Comparison of ENCODE assay signal across 14 cellular contexts in the genomic region with DNA sequence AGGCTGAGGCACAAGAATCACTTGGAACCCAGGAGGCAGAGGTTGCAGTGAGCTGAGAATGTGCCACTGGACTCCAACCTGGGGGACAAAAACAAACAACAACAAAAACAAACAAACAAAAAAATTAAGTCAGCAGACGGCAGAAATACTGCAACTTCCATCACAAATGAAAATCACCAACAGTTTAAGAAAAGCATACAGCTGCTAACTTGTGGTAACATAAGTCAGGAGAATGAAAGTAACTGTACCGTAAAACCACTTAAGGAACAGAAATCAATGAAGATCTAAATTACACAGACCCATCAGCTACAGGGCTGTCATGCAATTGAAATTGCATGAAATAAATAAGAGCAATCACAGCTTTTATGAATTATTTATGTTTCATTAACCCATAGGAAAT. TPM values are rescaled to one million over a fixed set of nuclear protein-coding genes. Genes with fewer than 3 reads are reported as not detected.
A peak's percentile ranks its signal among the peaks of the same experiment; 100 is the strongest.
DNase-seq lines count a peak whose midpoint lies in the region; ATAC-seq, FAIRE-seq and TF ChIP-seq lines count a peak whose summit lies in the region.
"Had no signal": no experiment of that assay in that cellular context is flagged by ENCODE, and none has a peak within 500 bp of the region (broad histone marks: within the 10 kb centered on the region; RNA-seq: fewer than 3 reads in every experiment).

No MANE protein-coding gene starts in this region.

- ATAC-seq in CD4-positive, alpha-beta T cell (ENCODE audit: poor library complexity) = no peak
- ATAC-seq in GM19025 (IDR thresholded peaks at IDR 0.05; ENCODE audit: low read depth, unreplicated experiment) = peak; percentile 22
- peak; percentile 32 for ATAC-seq in HG02852 (IDR thresholded peaks at IDR 0.05; ENCODE audit: unreplicated experiment)
- ATAC-seq: HepG2 had no signal

- no peak overlapping the region for H3K27ac Mint-ChIP-seq in CD4-positive, alpha-beta T cell
- H3K27ac Mint-ChIP-seq: CD4-positive, CD25-positive, alpha-beta regulatory T cell had no signal

- no peak for TF ChIP-seq POLR2A in breast epithelium (IDR thresholded peaks at IDR 0.05)

- H3K4me1 ChIP-seq in kidney (ENCODE audit: control insufficient read depth in 1 of 2, insufficient read depth in 1 of 2, low read depth in 1 of 2, low read length in 2 of 2) (peaks cover 0 to 6% of the 10 kb centered on the region in 2 donors), breast epithelium (no peaks in the 10 kb centered on the region)
- H3K4me1 ChIP-seq: parathyroid adenoma had no signal

- H3K4me1 Mint-ChIP-seq in CD4-positive, alpha-beta T cell (ENCODE audit: low read depth) = peaks cover 15% of the 10 kb centered on the region

- FAIRE-seq in kidney (lab: Jason Lieb, UNC) = no peak
- FAIRE-seq: HepG2 had no signal

- H3K27ac ChIP-seq in CD4-positive, alpha-beta T cell (ENCODE audit: low read depth, low read length) = no peak overlapping the region
- H3K27ac ChIP-seq in kidney (ENCODE audit: low read depth in 2 of 2, low read length in 2 of 2) = no peak overlapping the region
- no peak overlapping the region for H3K27ac ChIP-seq in breast epithelium
- H3K27ac ChIP-seq: parathyroid adenoma, VCaP had no signal

- no peaks in the 10 kb centered on the region for H3K9me3 ChIP-seq in CD4-positive, alpha-beta T cell (ENCODE audit: control insufficient read depth, low read length)
- no peaks in the 10 kb centered on the region for H3K9me3 ChIP-seq in kidney (ENCODE audit: control insufficient read depth in 1 of 2, low read length in 2 of 2)
- H3K9me3 ChIP-seq in breast epithelium = no peaks in the 10 kb centered on the region

- no peak for DNase-seq in CD4-positive, alpha-beta T cell
- DNase-seq in NAMALWA (ENCODE audit: low spot score) (peak; percentile 37), SKM-1 treated with dmso at 0.1 percent for 144 hours (lab: John Stamatoyannopoulos, UW; ENCODE audit: unreplicated experiment) (no peak), kidney (no peak), breast epithelium (ENCODE audit: low spot score in 2 of 2) (no peak)
- DNase-seq in central memory CD4-positive, alpha-beta T cell = no peak
- DNase-seq: kidney glomerular epithelial cell; NK-92 treated with Interleukin-12 subunit alpha and Interleukin-12 subunit beta, amount 100 ng/mL, for 24 hours had no signal

- intact Hi-C loops in CD4-positive, alpha-beta T cell (cut with DNase I, micrococcal nuclease) = no loop called here
- intact Hi-C loops in kidney (cut with DNase I) = no loop called here
- intact Hi-C loops in breast epithelium (cut with DNase I; ENCODE audit: low total_unique reads) = no loop called here

- POLR2A ChIA-PET in CD4-positive, alpha-beta T cell (lab: Charles Lee) = interaction anchor here (0.8 to 0.9 kb wide), 2 partner anchors 11 to 23 kb away, joined by 3 read pairs; no protein-coding TSS in a partner anchor

- peak overlapping the region; percentile 22 for H3K4me3 Mint-ChIP-seq in CD4-positive, alpha-beta T cell
- H3K4me3 Mint-ChIP-seq: CD4-positive, CD25-positive, alpha-beta regulatory T cell had no signal

- H3K36me3 ChIP-seq in kidney (ENCODE audit: control insufficient read depth in 1 of 2, insufficient read depth in 2 of 2, low read length in 2 of 2) = no peaks in the 10 kb centered on the region
- no peaks in the 10 kb centered on the region for H3K36me3 ChIP-seq in breast epithelium

- TF ChIP-seq CTCF in CD4-positive, alpha-beta T cell (IDR thresholded peaks at IDR 0.05) = no peak
- TF ChIP-seq CTCF in kidney (IDR thresholded peaks at IDR 0.05; ENCODE audit: borderline replicate concordance, extremely low read depth, insufficient read depth) (no peak), breast epithelium (IDR thresholded peaks at IDR 0.05) (no peak)

- no peaks in the 10 kb centered on the region for H3K9me3 Mint-ChIP-seq in CD4-positive, alpha-beta T cell

- H3K9ac ChIP-seq in kidney (ENCODE audit: low read length in 2 of 2) = no peak overlapping the region
- H3K9ac ChIP-seq: parathyroid adenoma had no signal

- CTCF ChIA-PET in CD4-positive, alpha-beta T cell (lab: Charles Lee) = interaction anchor here (0.6 to 1.0 kb wide), 2 partner anchors 12 to 90 kb away, joined by 3 to 4 read pairs; no protein-coding TSS in a partner anchor

- H3K27me3 ChIP-seq in CD4-positive, alpha-beta T cell (ENCODE audit: control insufficient read depth, insufficient read depth, low read length) = no peaks in the 10 kb centered on the region
- no peaks in the 10 kb centered on the region for H3K27me3 ChIP-seq in breast epithelium

- H3K27me3 Mint-ChIP-seq in CD4-positive, alpha-beta T cell = no peaks in the 10 kb centered on the region

- H3K36me3 Mint-ChIP-seq in CD4-positive, alpha-beta T cell (ENCODE audit: low read depth) = no peaks in the 10 kb centered on the region
- H3K36me3 Mint-ChIP-seq: CD4-positive, CD25-positive, alpha-beta regulatory T cell had no signal

- no peak overlapping the region for H3K4me3 ChIP-seq in kidney (ENCODE audit: low read length in 2 of 2)
- H3K4me3 ChIP-seq in breast epithelium = no peak overlapping the region

RNA-seq across cellular contexts. Expression of gene MCOLN2, which starts 25.0 kb away (rescaled TPM):
- 1 to 10 TPM; 9.7 TPM for total RNA-seq in CD4-positive, alpha-beta T cell
- total RNA-seq in kidney (3.1 TPM), breast epithelium (1 to 10 TPM in 2 of 3 donors, under 1 TPM in 1; 0.33 to 3.8 (median 1.6) TPM)
- polyA plus RNA-seq in kidney (ENCODE audit: insufficient read depth, low read depth, low replicate concordance) = 0.56 TPM
- total RNA-seq: HepG2 had no signal
- polyA plus RNA-seq: HepG2 had no signal
